8 cellular contexts compared by ENCODE assay signal in the genomic region with DNA sequence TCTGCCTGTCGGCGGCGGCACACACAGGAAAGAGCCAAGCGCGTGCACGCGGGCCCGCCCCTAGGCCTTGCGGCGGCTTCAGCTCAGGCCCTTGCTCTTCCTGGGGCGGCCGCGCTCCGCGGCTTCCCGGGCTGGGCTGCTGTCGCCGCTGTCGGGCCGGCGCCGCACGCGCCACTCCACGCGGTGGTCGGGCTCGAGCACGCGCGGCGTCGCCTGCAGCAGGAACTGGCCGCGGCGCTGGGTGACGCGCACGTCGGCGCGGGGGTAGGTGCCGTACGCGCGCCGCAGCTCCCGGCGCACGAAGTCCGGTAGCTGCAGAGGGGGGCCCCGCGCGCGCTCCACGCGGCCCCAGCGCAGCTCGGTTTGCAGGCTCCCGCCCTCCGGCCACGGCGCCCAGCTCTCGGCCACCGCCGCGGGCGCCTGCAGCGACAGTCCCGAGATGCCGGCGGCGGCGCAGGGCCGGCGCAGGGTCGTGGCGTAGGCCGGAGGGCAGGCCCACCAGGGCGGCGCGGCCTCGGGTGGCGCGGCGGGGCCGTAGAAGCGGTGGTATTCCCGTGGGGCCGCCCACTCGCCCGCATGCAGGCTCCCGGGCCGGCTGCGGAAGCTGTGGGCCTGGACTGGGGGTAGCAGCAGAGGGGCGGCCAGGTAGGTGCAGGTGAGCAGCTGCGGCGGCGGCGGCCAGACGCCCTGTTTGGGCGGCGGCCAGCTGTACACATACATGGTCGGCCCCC. TPM values are rescaled to one million over a fixed set of nuclear protein-coding genes. Genes with fewer than 3 reads are reported as not detected.
DNase-seq lines count a peak whose midpoint lies in the region; FAIRE-seq and TF ChIP-seq lines count a peak whose summit lies in the region.

No MANE protein-coding gene starts in this region.

- peak overlapping the region; percentile 88 for H3K4me2 ChIP-seq in Loucy (ENCODE audit: low read depth, low read length, poor library complexity, severe bottlenecking)

- in situ Hi-C loops in G401 (cut with HindIII; ENCODE audit: low sequenced_read_pairs), result no loop called here
- in situ Hi-C loops in SK-MEL-5 (cut with HindIII; ENCODE audit: low pct_unique_long_range_greater_than_20kb, low sequenced_read_pairs), result no loop called here

- H3K4me1 ChIP-seq in Loucy (ENCODE audit: insufficient read depth, low read length, poor library complexity, severe bottlenecking), result peaks cover 24% of the 10 kb centered on the region

- no peaks in the 10 kb centered on the region for H3K9me3 ChIP-seq in Loucy (ENCODE audit: insufficient read depth, low read depth, low read length)

- H3F3A ChIP-seq in Loucy (ENCODE audit: low read depth), result no peaks in the 10 kb centered on the region

- peak overlapping the region; percentile 82 for H2AFZ ChIP-seq in Loucy (ENCODE audit: low read length)

- peak overlapping the region; percentile 89 for H3K4me3 ChIP-seq in Loucy (ENCODE audit: low read length, poor library complexity, severe bottlenecking)

- DNase-seq in G401 (ENCODE audit: low spot score) (peak; percentile 87), H54 (ENCODE audit: insufficient read length, low spot score) (peak; percentile 79), SK-MEL-5 (ENCODE audit: low read depth, low spot score) (peak; percentile 74), globus pallidus (ENCODE audit: low spot score) (peak; percentile 75), occipital lobe (lab: John Stamatoyannopoulos, UW) (peak; percentile 81)
- DNase-seq in activated naive CD4-positive, alpha-beta T cell treated with Interleukin-2 at 50 U/mL for 16 hours, result peak; percentile 85

- no peaks in the 10 kb centered on the region for H3K27me3 ChIP-seq in Loucy (ENCODE audit: insufficient read depth, low read length, poor library complexity, severe bottlenecking)

- no peak for TF ChIP-seq CTCF in Loucy (conservative IDR thresholded peaks at IDR 0.05; ENCODE audit: low read length)

- H3K9ac ChIP-seq in Loucy (ENCODE audit: low read depth, low read length, poor library complexity, severe bottlenecking), result peak overlapping the region; percentile 98

- peaks cover 12% of the 10 kb centered on the region for H4K20me1 ChIP-seq in Loucy (ENCODE audit: insufficient read depth, low read length, poor library complexity, severe bottlenecking)

- no peaks in the 10 kb centered on the region; the same call in 1 of the 2 replicates for H3K36me3 ChIP-seq in Loucy (ENCODE audit: insufficient read depth, low read length)

- H3K27ac ChIP-seq in temporal lobe (ENCODE audit: low read depth, low read length), result peak overlapping the region; percentile 61

- no peak for FAIRE-seq in H54 (lab: Jason Lieb, UNC)

- H3K79me2 ChIP-seq in Loucy (ENCODE audit: insufficient read depth, low read length), result peaks cover 32% of the 10 kb centered on the region

- H3K9me2 ChIP-seq in Loucy (replicated peaks; ENCODE audit: low read depth, low read length), result no peaks in the 10 kb centered on the region

- TF ChIP-seq POLR2A in H54 (IDR thresholded peaks at IDR 0.05; ENCODE audit: low read depth, low read length), result peak; percentile 78

RNA-seq across cellular contexts. Expression of a gene that starts 0.8 kb away (rescaled TPM):
- total RNA-seq in G401 (2014; rRNA removed; shearing (Covaris generic)), result 1.8 TPM in 1 of 2 replicates, not detected in the other
- total RNA-seq in SK-MEL-5 (2014; rRNA removed; shearing (Covaris generic)), result not detected in 2 replicates
- 0.13 TPM in 1 of 2 replicates, not detected in the other for polyA plus RNA-seq in SK-MEL-5 (2015; cell fraction: cytosol; rRNA removed)
- not detected in 2 replicates for polyA plus RNA-seq in SK-MEL-5 (2015; cell fraction: nucleus; rRNA removed)
- not detected for total RNA-seq in occipital lobe
- under 0.01 TPM for total RNA-seq in temporal lobe

RNA-seq across cellular contexts. Expression of a gene that starts 18.2 kb away (rescaled TPM):
- total RNA-seq in G401 (2014; rRNA removed; shearing (Covaris generic)), result 133 and 209 TPM in 2 replicates
- 24.3 and 26.6 TPM in 2 replicates for total RNA-seq in SK-MEL-5 (2014; rRNA removed; shearing (Covaris generic))
- polyA plus RNA-seq in SK-MEL-5 (2015; cell fraction: cytosol; rRNA removed), result 33.6 and 44.5 TPM in 2 replicates
- polyA plus RNA-seq in SK-MEL-5 (2015; cell fraction: nucleus; rRNA removed), result 43.7 and 59.2 TPM in 2 replicates
- total RNA-seq in occipital lobe (37.3 TPM), temporal lobe (50.9 TPM)

RNA-seq across cellular contexts. Expression of a gene that starts 29.9 kb away (rescaled TPM):
- total RNA-seq in G401 (2014; rRNA removed; shearing (Covaris generic)), result 29.9 and 32.1 TPM in 2 replicates
- total RNA-seq in SK-MEL-5 (2014; rRNA removed; shearing (Covaris generic)), result 6.5 and 8.4 TPM in 2 replicates
- 12.8 and 13.8 TPM in 2 replicates for polyA plus RNA-seq in SK-MEL-5 (2015; cell fraction: cytosol; rRNA removed)
- polyA plus RNA-seq in SK-MEL-5 (2015; cell fraction: nucleus; rRNA removed), result 21.3 and 26.2 TPM in 2 replicates
- total RNA-seq in occipital lobe (14.2 TPM), temporal lobe (13.8 TPM)

RNA-seq across cellular contexts. Expression of a gene that starts 32.0 kb away (rescaled TPM):
- 3.1 and 7.9 TPM in 2 replicates for total RNA-seq in G401 (2014; rRNA removed; shearing (Covaris generic))
- total RNA-seq in SK-MEL-5 (2014; rRNA removed; shearing (Covaris generic)), result 0.40 and 0.61 TPM in 2 replicates
- polyA plus RNA-seq in SK-MEL-5 (2015; cell fraction: cytosol; rRNA removed), result 0.63 and 1.1 TPM in 2 replicates
- 0.49 and 0.96 TPM in 2 replicates for polyA plus RNA-seq in SK-MEL-5 (2015; cell fraction: nucleus; rRNA removed)
- total RNA-seq in occipital lobe (101 TPM), temporal lobe (99.6 TPM)

RNA-seq across cellular contexts. Expression of a gene that starts 52.0 kb away (rescaled TPM):
- 116 and 185 TPM in 2 replicates for total RNA-seq in G401 (2014; rRNA removed; shearing (Covaris generic))
- total RNA-seq in SK-MEL-5 (2014; rRNA removed; shearing (Covaris generic)), result 67.1 and 85.6 TPM in 2 replicates
- polyA plus RNA-seq in SK-MEL-5 (2015; cell fraction: cytosol; rRNA removed), result 53.3 and 70.4 TPM in 2 replicates
- 31.9 and 35.6 TPM in 2 replicates for polyA plus RNA-seq in SK-MEL-5 (2015; cell fraction: nucleus; rRNA removed)
- total RNA-seq in occipital lobe, result 164 TPM
- 148 TPM for total RNA-seq in temporal lobe

Comparison
In these comparisons a context has a peak if more than half of its experiments do, and no peak if none do; other contexts are left out.
1. Peak in every context shown above with its lines: DNase-seq, H3K4me3 ChIP-seq and H3K27ac ChIP-seq.